Comparison of ENCODE assay signal across 1 cellular context in the genomic region with DNA sequence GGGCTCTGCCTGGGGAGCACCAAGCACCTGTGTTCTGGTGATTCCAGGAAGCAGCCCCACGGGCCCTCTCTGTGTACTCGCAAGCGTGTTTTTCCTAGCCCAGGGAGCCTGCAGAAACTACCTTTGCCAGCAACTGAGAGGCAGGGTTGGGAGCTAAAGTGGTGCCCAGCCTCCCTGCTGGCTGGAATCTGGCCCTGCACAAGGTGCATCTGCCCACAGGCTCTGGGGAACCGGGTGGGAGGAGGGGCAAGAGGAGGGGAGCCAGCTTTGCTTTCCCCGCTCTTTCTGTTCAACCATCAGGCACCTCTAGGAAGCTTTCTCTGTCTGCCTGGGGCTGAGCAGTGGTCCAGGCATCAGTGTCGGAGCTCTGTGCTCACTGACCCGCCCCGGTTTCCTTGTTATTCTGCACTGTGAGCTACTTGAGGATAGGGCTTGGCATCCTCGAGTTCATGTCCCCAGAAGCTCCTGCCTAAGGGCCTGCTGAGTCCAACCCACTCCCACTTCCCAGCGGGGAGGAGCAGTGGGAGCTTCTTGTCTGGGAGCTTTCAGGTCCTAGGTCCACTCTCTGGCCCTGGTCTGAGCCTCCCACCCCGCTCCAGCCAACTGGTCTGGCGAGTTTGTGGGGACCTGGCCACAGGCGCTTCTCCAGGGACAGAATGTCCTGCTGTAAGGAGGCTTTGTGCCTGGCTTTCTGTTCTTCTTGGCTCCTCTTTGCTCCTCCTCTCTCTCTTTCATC.
TF ChIP-seq lines count a peak whose summit lies in the region.

No MANE protein-coding gene starts in this region.

TF ChIP-seq in HepG2, 621 proteins besides CTCF, POLR2A, EP300 and RAD21:
- TF ChIP-seq ZSCAN12 (CRISPR knock-in tag; IDR thresholded peaks at IDR 0.05) (no peak), ZNF878 (CRISPR knock-in tag; IDR thresholded peaks at IDR 0.05) (no peak), SKIL (CRISPR knock-in tag; IDR thresholded peaks at IDR 0.05; ENCODE audit: borderline replicate concordance) (no peak), ZNF18 (CRISPR knock-in tag; IDR thresholded peaks at IDR 0.05; ENCODE audit: insufficient replicate concordance) (no peak), NAIF1 (CRISPR knock-in tag; IDR thresholded peaks at IDR 0.05; ENCODE audit: borderline replicate concordance) (peak; percentile 56; the same call in 1 of the 2 replicates), HNRNPL (IDR thresholded peaks at IDR 0.05; ENCODE audit: low read depth, low read length) (peak; percentile 80), ZNF484 (CRISPR knock-in tag; IDR thresholded peaks at IDR 0.05; ENCODE audit: borderline replicate concordance, low read depth) (no peak), HNRNPLL (IDR thresholded peaks at IDR 0.05; ENCODE audit: low read depth, low read length, poor library complexity, severe bottlenecking) (peak; percentile 43), ZNF83 (CRISPR knock-in tag; IDR thresholded peaks at IDR 0.05; ENCODE audit: borderline replicate concordance) (no peak), TEAD3 (CRISPR knock-in tag; optimal IDR thresholded peaks at IDR 0.05; ENCODE audit: borderline replicate concordance) (peak; percentile 96)
